Comparison of ENCODE assay signal across 18 cellular contexts in genomic region chr4:16067515-16067914, GRCh38. TPM values are rescaled to one million over a fixed set of nuclear protein-coding genes. Genes with fewer than 3 reads are reported as not detected.
A peak's percentile ranks its signal among the peaks of the same experiment; 100 is the strongest.
DNase-seq lines count a peak whose midpoint lies in the region; ATAC-seq and FAIRE-seq lines count a peak whose summit lies in the region.
"Had no signal": no experiment of that assay in that cellular context is flagged by ENCODE, and none has a peak within 500 bp of the region (broad histone marks: within the 10 kb centered on the region; RNA-seq: fewer than 3 reads in every experiment).

No MANE protein-coding gene starts in this region.

- H3K4me1 ChIP-seq in SJCRH30: peaks cover 26% of the 10 kb centered on the region
- H3K4me1 ChIP-seq in small intestine (ENCODE audit: control insufficient read depth in 2 of 2, insufficient read depth in 1 of 2, low read depth in 1 of 2, low read length in 1 of 2): no peaks in the 10 kb centered on the region
- H3K4me1 ChIP-seq: Caco-2, gastroesophageal sphincter, left ventricle myocardium inferior, upper lobe of left lung had no signal

- H3K27me3 ChIP-seq in SJCRH30 (no peaks in the 10 kb centered on the region), small intestine (ENCODE audit: control insufficient read depth in 2 of 2, insufficient read depth in 2 of 2, low read length in 2 of 2) (no peaks in the 10 kb centered on the region), H7 (ENCODE audit: control insufficient read depth, insufficient read depth, low read length) (no peaks in the 10 kb centered on the region)
- H3K27me3 ChIP-seq: gastroesophageal sphincter, upper lobe of left lung had no signal

- H3K4me3 ChIP-seq in SJCRH30: no peak overlapping the region
- H3K4me3 ChIP-seq in small intestine (ENCODE audit: low read depth in 1 of 2, low read length in 2 of 2): no peak overlapping the region
- H3K4me3 ChIP-seq in H7 (ENCODE audit: insufficient read depth, low read depth, low read length): no peak overlapping the region
- H3K4me3 ChIP-seq: gastroesophageal sphincter, left ventricle myocardium inferior, upper lobe of left lung had no signal

- H3K36me3 ChIP-seq in SJCRH30 (no peaks in the 10 kb centered on the region; the same call in 1 of the 2 replicates), small intestine (ENCODE audit: control insufficient read depth in 2 of 2, insufficient read depth in 2 of 2, low read length in 2 of 2) (no peaks in the 10 kb centered on the region), H7 (replicated peaks; ENCODE audit: control insufficient read depth, insufficient read depth, low read length) (peaks cover 8% of the 10 kb centered on the region)
- H3K36me3 ChIP-seq: gastroesophageal sphincter, left ventricle myocardium inferior, upper lobe of left lung had no signal

- no peak for ATAC-seq in GM19397 (IDR thresholded peaks at IDR 0.05; ENCODE audit: unreplicated experiment)
- ATAC-seq: activated CD4-positive, CD25-positive, alpha-beta regulatory T cell treated with anti-CD3 and anti-CD28 coated beads, Interleukin-2, amount 50 U/mL, for 24 hours; gastroesophageal sphincter had no signal

- WGBS in small intestine, 3 donors: 9 to 66% (median 39%) methylated on average over 12 of the region's 12 CpGs

- DNase-seq in NCI-H345 (lab: John Stamatoyannopoulos, UW) (peak; percentile 36), NCI-H345 treated with DMSO at 0.1 percent for 48 hours (lab: John Stamatoyannopoulos, UW; ENCODE audit: unreplicated experiment) (no peak), SJCRH30 (peak; percentile 73 to 92), hippocampal formation (lab: John Stamatoyannopoulos, UW) (peak; percentile 29 to 61), small intestine (peak; percentile 70), iPS-NIHi11 (ENCODE audit: low spot score) (no peak), H7 (no peak)
- DNase-seq: amniotic stem cell; Caco-2; effector CD8-positive, alpha-beta T cell; Karpas-422; left ventricle myocardium inferior; NCI-H2081 treated with DMSO at 0.1 percent for 48 hours; upper lobe of left lung had no signal

- H3K9me3 ChIP-seq in SJCRH30 (replicated peaks) (no peaks in the 10 kb centered on the region), small intestine (ENCODE audit: control insufficient read depth, low read depth) (no peaks in the 10 kb centered on the region)
- H3K9me3 ChIP-seq: Caco-2, gastroesophageal sphincter, left ventricle myocardium inferior, upper lobe of left lung had no signal

- H3K27ac ChIP-seq in SJCRH30 (peak overlapping the region; percentile 80), small intestine (ENCODE audit: low read depth in 1 of 2, low read length in 1 of 2) (peak overlapping the region in 1 of 2 donors; percentile 17)
- H3K27ac ChIP-seq: gastroesophageal sphincter, left ventricle myocardium inferior, upper lobe of left lung had no signal

- no peak for FAIRE-seq in small intestine (lab: Jason Lieb, UNC)
- FAIRE-seq: A204.1 had no signal

RNA-seq across cellular contexts. Expression of gene PROM1, which starts 16.3 kb away (rescaled TPM):
- total RNA-seq in SJCRH30 (2014; rRNA removed; shearing (Covaris generic)): 23.0 and 23.4 TPM in 2 replicates
- polyA plus RNA-seq in small intestine: 1 to 10 TPM in 2 of 3 donors, under 1 TPM in 1; 0.45 to 8.4 (median 1.1) TPM
- total RNA-seq in H7 (2014; rRNA removed; shearing (Covaris generic)): 42.3 and 53.4 TPM in 2 replicates

Comparison
In these comparisons a context has a peak if more than half of its experiments do, and no peak if none do; other contexts are left out.
1. DNase-seq: peak in NCI-H345 (single experiment), SJCRH30 (2 of 2), hippocampal formation (2 of 2) and small intestine (single experiment); none in NCI-H345 treated with DMSO at 0.1 percent for 48 hours (single experiment), iPS-NIHi11 (single experiment) and H7 (single experiment).